ENCODE assay signal across 1 cellular context in the genomic region with DNA sequence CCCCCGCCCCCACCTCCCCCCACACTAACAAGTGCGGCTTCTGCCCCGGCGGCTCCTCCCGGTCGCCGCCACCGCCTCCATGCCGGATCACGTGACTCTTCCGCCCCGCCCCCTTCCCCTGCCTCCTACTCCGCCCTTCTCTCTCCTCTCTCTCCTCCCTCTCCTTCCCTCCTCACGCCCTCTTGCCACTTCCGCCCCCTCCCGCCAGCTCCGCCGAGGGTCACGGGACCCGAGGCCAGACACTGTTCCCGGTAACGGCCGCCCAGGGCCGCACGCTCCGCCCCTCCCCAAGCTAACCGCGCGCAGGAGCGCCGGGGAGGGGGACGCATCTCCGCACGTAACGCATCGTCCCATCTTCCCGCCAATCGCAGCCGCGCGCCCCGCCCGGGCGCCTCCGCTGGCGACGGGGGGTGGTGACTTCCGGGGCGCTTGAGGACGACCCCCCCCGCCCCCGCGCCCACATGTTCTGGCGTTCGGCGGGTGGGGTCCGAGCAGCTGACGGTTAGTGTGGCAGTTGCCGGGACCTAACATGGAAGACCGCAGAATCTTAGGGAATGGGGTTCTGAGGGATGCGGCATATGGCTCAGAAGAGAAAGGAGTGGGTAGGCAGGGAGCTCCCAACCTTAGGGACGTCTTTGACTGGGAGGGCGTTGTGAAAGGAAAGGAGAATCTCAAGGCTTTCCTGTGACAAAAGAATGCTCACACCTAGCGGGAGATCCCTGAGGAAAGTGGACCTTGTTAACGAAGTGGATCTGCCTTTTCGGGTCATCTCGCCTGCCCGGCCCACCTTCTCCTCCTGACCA.
TF ChIP-seq lines count a peak whose summit lies in the region.

A gene with protein sequence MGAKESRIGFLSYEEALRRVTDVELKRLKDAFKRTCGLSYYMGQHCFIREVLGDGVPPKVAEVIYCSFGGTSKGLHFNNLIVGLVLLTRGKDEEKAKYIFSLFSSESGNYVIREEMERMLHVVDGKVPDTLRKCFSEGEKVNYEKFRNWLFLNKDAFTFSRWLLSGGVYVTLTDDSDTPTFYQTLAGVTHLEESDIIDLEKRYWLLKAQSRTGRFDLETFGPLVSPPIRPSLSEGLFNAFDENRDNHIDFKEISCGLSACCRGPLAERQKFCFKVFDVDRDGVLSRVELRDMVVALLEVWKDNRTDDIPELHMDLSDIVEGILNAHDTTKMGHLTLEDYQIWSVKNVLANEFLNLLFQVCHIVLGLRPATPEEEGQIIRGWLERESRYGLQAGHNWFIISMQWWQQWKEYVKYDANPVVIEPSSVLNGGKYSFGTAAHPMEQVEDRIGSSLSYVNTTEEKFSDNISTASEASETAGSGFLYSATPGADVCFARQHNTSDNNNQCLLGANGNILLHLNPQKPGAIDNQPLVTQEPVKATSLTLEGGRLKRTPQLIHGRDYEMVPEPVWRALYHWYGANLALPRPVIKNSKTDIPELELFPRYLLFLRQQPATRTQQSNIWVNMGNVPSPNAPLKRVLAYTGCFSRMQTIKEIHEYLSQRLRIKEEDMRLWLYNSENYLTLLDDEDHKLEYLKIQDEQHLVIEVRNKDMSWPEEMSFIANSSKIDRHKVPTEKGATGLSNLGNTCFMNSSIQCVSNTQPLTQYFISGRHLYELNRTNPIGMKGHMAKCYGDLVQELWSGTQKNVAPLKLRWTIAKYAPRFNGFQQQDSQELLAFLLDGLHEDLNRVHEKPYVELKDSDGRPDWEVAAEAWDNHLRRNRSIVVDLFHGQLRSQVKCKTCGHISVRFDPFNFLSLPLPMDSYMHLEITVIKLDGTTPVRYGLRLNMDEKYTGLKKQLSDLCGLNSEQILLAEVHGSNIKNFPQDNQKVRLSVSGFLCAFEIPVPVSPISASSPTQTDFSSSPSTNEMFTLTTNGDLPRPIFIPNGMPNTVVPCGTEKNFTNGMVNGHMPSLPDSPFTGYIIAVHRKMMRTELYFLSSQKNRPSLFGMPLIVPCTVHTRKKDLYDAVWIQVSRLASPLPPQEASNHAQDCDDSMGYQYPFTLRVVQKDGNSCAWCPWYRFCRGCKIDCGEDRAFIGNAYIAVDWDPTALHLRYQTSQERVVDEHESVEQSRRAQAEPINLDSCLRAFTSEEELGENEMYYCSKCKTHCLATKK (N-terminal part only) (minus strand): TSS at position 92 of the 803 bp plus-strand sequence. CDS start 194 bp downstream, outside the sequence.

TF ChIP-seq in K562, 482 proteins besides CTCF, POLR2A, EP300 and RAD21 (continued from another document and continues in another):
- TF ChIP-seq, protein P1, sequence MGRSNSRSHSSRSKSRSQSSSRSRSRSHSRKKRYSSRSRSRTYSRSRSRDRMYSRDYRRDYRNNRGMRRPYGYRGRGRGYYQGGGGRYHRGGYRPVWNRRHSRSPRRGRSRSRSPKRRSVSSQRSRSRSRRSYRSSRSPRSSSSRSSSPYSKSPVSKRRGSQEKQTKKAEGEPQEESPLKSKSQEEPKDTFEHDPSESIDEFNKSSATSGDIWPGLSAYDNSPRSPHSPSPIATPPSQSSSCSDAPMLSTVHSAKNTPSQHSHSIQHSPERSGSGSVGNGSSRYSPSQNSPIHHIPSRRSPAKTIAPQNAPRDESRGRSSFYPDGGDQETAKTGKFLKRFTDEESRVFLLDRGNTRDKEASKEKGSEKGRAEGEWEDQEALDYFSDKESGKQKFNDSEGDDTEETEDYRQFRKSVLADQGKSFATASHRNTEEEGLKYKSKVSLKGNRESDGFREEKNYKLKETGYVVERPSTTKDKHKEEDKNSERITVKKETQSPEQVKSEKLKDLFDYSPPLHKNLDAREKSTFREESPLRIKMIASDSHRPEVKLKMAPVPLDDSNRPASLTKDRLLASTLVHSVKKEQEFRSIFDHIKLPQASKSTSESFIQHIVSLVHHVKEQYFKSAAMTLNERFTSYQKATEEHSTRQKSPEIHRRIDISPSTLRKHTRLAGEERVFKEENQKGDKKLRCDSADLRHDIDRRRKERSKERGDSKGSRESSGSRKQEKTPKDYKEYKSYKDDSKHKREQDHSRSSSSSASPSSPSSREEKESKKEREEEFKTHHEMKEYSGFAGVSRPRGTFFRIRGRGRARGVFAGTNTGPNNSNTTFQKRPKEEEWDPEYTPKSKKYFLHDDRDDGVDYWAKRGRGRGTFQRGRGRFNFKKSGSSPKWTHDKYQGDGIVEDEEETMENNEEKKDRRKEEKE (IDR thresholded peaks at IDR 0.05; ENCODE audit: borderline replicate concordance in 1 of 2, control insufficient read depth in 1 of 2, low read depth in 2 of 2, low read length in 1 of 2): 0 out of 4 replicates have a peak, but pooled peaks of 1 of the 2 experiments have one; percentile 21
- no peak for TF ChIP-seq SMAD2 (IDR thresholded peaks at IDR 0.05; ENCODE audit: low read depth, low read length)
- TF ChIP-seq, protein P2, sequence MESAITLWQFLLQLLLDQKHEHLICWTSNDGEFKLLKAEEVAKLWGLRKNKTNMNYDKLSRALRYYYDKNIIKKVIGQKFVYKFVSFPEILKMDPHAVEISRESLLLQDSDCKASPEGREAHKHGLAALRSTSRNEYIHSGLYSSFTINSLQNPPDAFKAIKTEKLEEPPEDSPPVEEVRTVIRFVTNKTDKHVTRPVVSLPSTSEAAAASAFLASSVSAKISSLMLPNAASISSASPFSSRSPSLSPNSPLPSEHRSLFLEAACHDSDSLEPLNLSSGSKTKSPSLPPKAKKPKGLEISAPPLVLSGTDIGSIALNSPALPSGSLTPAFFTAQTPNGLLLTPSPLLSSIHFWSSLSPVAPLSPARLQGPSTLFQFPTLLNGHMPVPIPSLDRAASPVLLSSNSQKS (CRISPR knock-in tag; IDR thresholded peaks at IDR 0.05): no peak
- 0 out of 2 replicates have a peak, but pooled peaks have one; percentile 41 for TF ChIP-seq ZKSCAN1 (IDR thresholded peaks at IDR 0.05; ENCODE audit: low read depth, low read length)
- TF ChIP-seq, protein P3, sequence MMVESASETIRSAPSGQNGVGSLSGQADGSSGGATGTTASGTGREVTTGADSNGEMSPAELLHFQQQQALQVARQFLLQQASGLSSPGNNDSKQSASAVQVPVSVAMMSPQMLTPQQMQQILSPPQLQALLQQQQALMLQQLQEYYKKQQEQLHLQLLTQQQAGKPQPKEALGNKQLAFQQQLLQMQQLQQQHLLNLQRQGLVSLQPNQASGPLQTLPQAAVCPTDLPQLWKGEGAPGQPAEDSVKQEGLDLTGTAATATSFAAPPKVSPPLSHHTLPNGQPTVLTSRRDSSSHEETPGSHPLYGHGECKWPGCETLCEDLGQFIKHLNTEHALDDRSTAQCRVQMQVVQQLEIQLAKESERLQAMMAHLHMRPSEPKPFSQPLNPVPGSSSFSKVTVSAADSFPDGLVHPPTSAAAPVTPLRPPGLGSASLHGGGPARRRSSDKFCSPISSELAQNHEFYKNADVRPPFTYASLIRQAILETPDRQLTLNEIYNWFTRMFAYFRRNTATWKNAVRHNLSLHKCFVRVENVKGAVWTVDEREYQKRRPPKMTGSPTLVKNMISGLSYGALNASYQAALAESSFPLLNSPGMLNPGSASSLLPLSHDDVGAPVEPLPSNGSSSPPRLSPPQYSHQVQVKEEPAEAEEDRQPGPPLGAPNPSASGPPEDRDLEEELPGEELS (CRISPR knock-in tag; IDR thresholded peaks at IDR 0.05; ENCODE audit: borderline replicate concordance): peak; percentile 48; the same call in 1 of the 2 replicates
- TF ChIP-seq ZEB2 (IDR thresholded peaks at IDR 0.05): no peak
- TF ChIP-seq ZSCAN32 (CRISPR knock-in tag; IDR thresholded peaks at IDR 0.05): peak; percentile 29; the same call in 1 of the 2 replicates
- TF ChIP-seq BCL6 (CRISPR knock-in tag; IDR thresholded peaks at IDR 0.05): no peak
- peak; percentile 82 for TF ChIP-seq POLR2AphosphoS5 (IDR thresholded peaks at IDR 0.05; ENCODE audit: control insufficient read depth, insufficient read depth, low read depth, low read length)
- TF ChIP-seq GATAD2B (IDR thresholded peaks at IDR 0.05; ENCODE audit: borderline replicate concordance): peak; percentile 85
- TF ChIP-seq HNRNPL (IDR thresholded peaks at IDR 0.05; ENCODE audit: low read depth, low read length): no peak
- TF ChIP-seq RBFOX2 (IDR thresholded peaks at IDR 0.05; ENCODE audit: low read depth, low read length): peak; percentile 96
- TF ChIP-seq, protein P4, sequence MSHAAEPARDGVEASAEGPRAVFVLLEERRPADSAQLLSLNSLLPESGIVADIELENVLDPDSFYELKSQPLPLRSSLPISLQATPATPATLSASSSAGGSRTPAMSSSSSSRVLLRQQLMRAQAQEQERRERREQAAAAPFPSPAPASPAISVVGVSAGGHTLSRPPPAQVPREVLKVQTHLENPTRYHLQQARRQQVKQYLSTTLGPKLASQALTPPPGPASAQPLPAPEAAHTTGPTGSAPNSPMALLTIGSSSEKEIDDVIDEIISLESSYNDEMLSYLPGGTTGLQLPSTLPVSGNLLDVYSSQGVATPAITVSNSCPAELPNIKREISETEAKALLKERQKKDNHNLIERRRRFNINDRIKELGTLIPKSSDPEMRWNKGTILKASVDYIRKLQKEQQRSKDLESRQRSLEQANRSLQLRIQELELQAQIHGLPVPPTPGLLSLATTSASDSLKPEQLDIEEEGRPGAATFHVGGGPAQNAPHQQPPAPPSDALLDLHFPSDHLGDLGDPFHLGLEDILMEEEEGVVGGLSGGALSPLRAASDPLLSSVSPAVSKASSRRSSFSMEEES (CRISPR knock-in tag; IDR thresholded peaks at IDR 0.05): peak; percentile 99
- TF ChIP-seq CREM (IDR thresholded peaks at IDR 0.05; ENCODE audit: low read depth): peak; percentile 90
- TF ChIP-seq, protein P5, sequence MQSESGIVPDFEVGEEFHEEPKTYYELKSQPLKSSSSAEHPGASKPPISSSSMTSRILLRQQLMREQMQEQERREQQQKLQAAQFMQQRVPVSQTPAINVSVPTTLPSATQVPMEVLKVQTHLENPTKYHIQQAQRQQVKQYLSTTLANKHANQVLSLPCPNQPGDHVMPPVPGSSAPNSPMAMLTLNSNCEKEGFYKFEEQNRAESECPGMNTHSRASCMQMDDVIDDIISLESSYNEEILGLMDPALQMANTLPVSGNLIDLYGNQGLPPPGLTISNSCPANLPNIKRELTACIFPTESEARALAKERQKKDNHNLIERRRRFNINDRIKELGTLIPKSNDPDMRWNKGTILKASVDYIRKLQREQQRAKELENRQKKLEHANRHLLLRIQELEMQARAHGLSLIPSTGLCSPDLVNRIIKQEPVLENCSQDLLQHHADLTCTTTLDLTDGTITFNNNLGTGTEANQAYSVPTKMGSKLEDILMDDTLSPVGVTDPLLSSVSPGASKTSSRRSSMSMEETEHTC (IDR thresholded peaks at IDR 0.05): peak; percentile 93
- TF ChIP-seq, protein P6, sequence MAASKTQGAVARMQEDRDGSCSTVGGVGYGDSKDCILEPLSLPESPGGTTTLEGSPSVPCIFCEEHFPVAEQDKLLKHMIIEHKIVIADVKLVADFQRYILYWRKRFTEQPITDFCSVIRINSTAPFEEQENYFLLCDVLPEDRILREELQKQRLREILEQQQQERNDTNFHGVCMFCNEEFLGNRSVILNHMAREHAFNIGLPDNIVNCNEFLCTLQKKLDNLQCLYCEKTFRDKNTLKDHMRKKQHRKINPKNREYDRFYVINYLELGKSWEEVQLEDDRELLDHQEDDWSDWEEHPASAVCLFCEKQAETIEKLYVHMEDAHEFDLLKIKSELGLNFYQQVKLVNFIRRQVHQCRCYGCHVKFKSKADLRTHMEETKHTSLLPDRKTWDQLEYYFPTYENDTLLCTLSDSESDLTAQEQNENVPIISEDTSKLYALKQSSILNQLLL (CRISPR knock-in tag; IDR thresholded peaks at IDR 0.05; ENCODE audit: borderline replicate concordance): no peak
- 0 out of 2 replicates have a peak, but pooled peaks have one; percentile 40 for TF ChIP-seq ZBED1 (IDR thresholded peaks at IDR 0.05)
- TF ChIP-seq MECOM (CRISPR knock-in tag; IDR thresholded peaks at IDR 0.05): no peak
- peak; percentile 98 for TF ChIP-seq BHLHE40 (IDR thresholded peaks at IDR 0.05; ENCODE audit: low read length)
- peak; percentile 100 for TF ChIP-seq CXXC5 (CRISPR knock-in tag; IDR thresholded peaks at IDR 0.05)
- TF ChIP-seq U2AF1 (optimal IDR thresholded peaks at IDR 0.05; ENCODE audit: low read depth, low read length): peak; percentile 17
- TF ChIP-seq ZNF445 (CRISPR knock-in tag; IDR thresholded peaks at IDR 0.05; ENCODE audit: low read depth): 0 out of 2 replicates have a peak, but pooled peaks have one; percentile 22
- no peak for TF ChIP-seq SRSF1 (IDR thresholded peaks at IDR 0.05; ENCODE audit: low read depth, low read length)
- no peak for TF ChIP-seq CBX2 (IDR thresholded peaks at IDR 0.05; ENCODE audit: insufficient read depth, low read length, poor library complexity, severe bottlenecking)
- TF ChIP-seq ZNF75A (CRISPR knock-in tag; IDR thresholded peaks at IDR 0.05): no peak
- 0 out of 2 replicates have a peak, but pooled peaks have one; percentile 31 for TF ChIP-seq MEF2A (IDR thresholded peaks at IDR 0.05; ENCODE audit: control insufficient read depth, low read depth, low read length)
- TF ChIP-seq MIER1 (IDR thresholded peaks at IDR 0.05; ENCODE audit: low read depth): no peak
- TF ChIP-seq TRIM28 (IDR thresholded peaks at IDR 0.05): no peak
- peak; percentile 40 for TF ChIP-seq NFYB (IDR thresholded peaks at IDR 0.05; ENCODE audit: extremely low read depth, insufficient read length)
- TF ChIP-seq CREB3L1 (IDR thresholded peaks at IDR 0.05; ENCODE audit: borderline replicate concordance, low read depth): peak; percentile 61; the same call in 1 of the 2 replicates
- no peak for TF ChIP-seq ZNF79 (CRISPR knock-in tag; IDR thresholded peaks at IDR 0.05; ENCODE audit: low read depth)
- TF ChIP-seq MCM7 (IDR thresholded peaks at IDR 0.05): no peak
- TF ChIP-seq FOXO4 (CRISPR knock-in tag; IDR thresholded peaks at IDR 0.05): peak; percentile 69; the same call in 1 of the 2 replicates
- no peak for TF ChIP-seq ZNF764 (CRISPR knock-in tag; IDR thresholded peaks at IDR 0.05; ENCODE audit: low read depth)
- TF ChIP-seq, protein P7, sequence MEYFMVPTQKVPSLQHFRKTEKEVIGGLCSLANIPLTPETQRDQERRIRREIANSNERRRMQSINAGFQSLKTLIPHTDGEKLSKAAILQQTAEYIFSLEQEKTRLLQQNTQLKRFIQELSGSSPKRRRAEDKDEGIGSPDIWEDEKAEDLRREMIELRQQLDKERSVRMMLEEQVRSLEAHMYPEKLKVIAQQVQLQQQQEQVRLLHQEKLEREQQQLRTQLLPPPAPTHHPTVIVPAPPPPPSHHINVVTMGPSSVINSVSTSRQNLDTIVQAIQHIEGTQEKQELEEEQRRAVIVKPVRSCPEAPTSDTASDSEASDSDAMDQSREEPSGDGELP (CRISPR knock-in tag; IDR thresholded peaks at IDR 0.05; ENCODE audit: borderline replicate concordance): peak; percentile 99
